Comparison of ENCODE assay signal across 8 cellular contexts in the genomic region with DNA sequence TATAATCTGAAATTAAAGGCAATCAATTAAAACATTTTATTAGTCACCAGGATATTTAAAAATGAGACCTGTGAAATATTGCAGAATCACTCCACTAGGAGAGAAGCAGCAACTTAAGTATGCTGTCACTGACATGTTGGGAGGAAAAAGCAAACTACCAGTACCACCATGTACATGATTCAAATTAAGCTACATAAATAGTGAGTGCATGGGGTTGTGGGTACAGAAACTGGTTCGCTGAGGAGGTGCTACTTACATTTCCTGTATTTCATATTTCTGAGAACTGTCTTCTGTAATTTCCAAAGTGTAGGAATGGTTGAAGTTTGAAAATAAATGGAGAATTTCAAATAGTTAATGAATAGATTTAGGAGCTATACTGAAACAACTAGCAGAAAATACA. TPM values are rescaled to one million over a fixed set of nuclear protein-coding genes. Genes with fewer than 3 reads are reported as not detected.
DNase-seq lines count a peak whose midpoint lies in the region; TF ChIP-seq lines count a peak whose summit lies in the region.

No MANE protein-coding gene starts in this region.

- no peaks in the 10 kb centered on the region for H3K9me3 ChIP-seq in hepatocyte (ENCODE audit: low read depth)

- H3K36me3 ChIP-seq in hepatocyte (replicated peaks; ENCODE audit: insufficient read depth, low read depth): no peaks in the 10 kb centered on the region

- no peaks in the 10 kb centered on the region for H3K27me3 ChIP-seq in hepatocyte

- H3K4me1 Mint-ChIP-seq in activated CD4-positive, alpha-beta T cell treated with anti-CD3 and anti-CD28 coated beads, Interleukin-2, amount 10 ng/mL, durations not matched to agents 7 days and 5 days: peaks cover 54% of the 10 kb centered on the region
- peaks cover 54% of the 10 kb centered on the region for H3K4me1 Mint-ChIP-seq in T-helper 2 cell treated with Interferon-gamma antibody and Interleukin-4, amounts not matched to agents 5 μg/mL and 100 μg/mL, for 36 hours (ENCODE audit: low read depth)

- H3K27ac Mint-ChIP-seq in activated CD4-positive, alpha-beta T cell treated with anti-CD3 and anti-CD28 coated beads, Interleukin-2, amount 10 ng/mL, durations not matched to agents 7 days and 5 days: peak overlapping the region; percentile 99
- peak overlapping the region; percentile 98 for H3K27ac Mint-ChIP-seq in T-helper 2 cell treated with Interferon-gamma antibody and Interleukin-4, amounts not matched to agents 5 μg/mL and 100 μg/mL, for 36 hours

- H3K4me2 ChIP-seq in hepatocyte: peak overlapping the region; percentile 82

- peaks cover 3% of the 10 kb centered on the region for H3K4me1 ChIP-seq in hepatocyte (ENCODE audit: insufficient read depth)

- H3K4me3 Mint-ChIP-seq in activated CD4-positive, alpha-beta T cell treated with anti-CD3 and anti-CD28 coated beads, Interleukin-2, amount 10 ng/mL, durations not matched to agents 7 days and 5 days: peak overlapping the region; percentile 95
- peak overlapping the region; percentile 88 for H3K4me3 Mint-ChIP-seq in T-helper 2 cell treated with Interferon-gamma antibody and Interleukin-4, amounts not matched to agents 5 μg/mL and 100 μg/mL, for 36 hours

- CTCF ChIA-PET in activated CD4-positive, alpha-beta T cell treated with anti-CD3 and anti-CD28 coated beads, Interleukin-2, amount 10 ng/mL, durations not matched to agents 7 days and 5 days (lab: Charles Lee): interaction anchor here (1.0 kb wide), 1 partner anchor 9 kb away, joined by 4 read pairs; no protein-coding TSS in a partner anchor

- no peak overlapping the region for H3K27ac ChIP-seq in hepatocyte
- H3K27ac ChIP-seq in temporal lobe (ENCODE audit: low read depth, low read length): peak overlapping the region; percentile 98

- no peaks in the 10 kb centered on the region for H3K9me3 Mint-ChIP-seq in activated CD4-positive, alpha-beta T cell treated with anti-CD3 and anti-CD28 coated beads, Interleukin-2, amount 10 ng/mL, durations not matched to agents 7 days and 5 days
- H3K9me3 Mint-ChIP-seq in T-helper 2 cell treated with Interferon-gamma antibody and Interleukin-4, amounts not matched to agents 5 μg/mL and 100 μg/mL, for 36 hours: no peaks in the 10 kb centered on the region

- 92% methylated on average over 1 of the region's 1 CpG for WGBS in hepatocyte (ENCODE audit: low lambda C conversion rate, missing lambda C conversion rate)

- no peak for DNase-seq in activated CD4-positive, alpha-beta T cell treated with anti-CD3 and anti-CD28 coated beads, Interleukin-2, amount 10 ng/mL, durations not matched to agents 7 days and 5 days
- DNase-seq in activated CD4-positive, alpha-beta T cell treated with anti-CD3 and anti-CD28 coated beads, Interleukin-2, amount 50 U/mL, for 48 hours: no peak
- no peak for DNase-seq in T-helper 2 cell treated with Interferon-gamma antibody and Interleukin-4, amounts not matched to agents 5 μg/mL and 100 μg/mL, for 36 hours (ENCODE audit: low spot score)
- DNase-seq in hepatocyte (ENCODE audit: low spot score) (no peak), NCI-H2107 treated with DMSO at 0.1 percent for 48 hours (lab: John Stamatoyannopoulos, UW; ENCODE audit: unreplicated experiment) (no peak), COLO668 (lab: John Stamatoyannopoulos, UW; ENCODE audit: unreplicated experiment) (no peak), AML-193 (lab: John Stamatoyannopoulos, UW) (no peak)

- no peaks in the 10 kb centered on the region for H3K27me3 Mint-ChIP-seq in activated CD4-positive, alpha-beta T cell treated with anti-CD3 and anti-CD28 coated beads, Interleukin-2, amount 10 ng/mL, durations not matched to agents 7 days and 5 days
- H3K27me3 Mint-ChIP-seq in T-helper 2 cell treated with Interferon-gamma antibody and Interleukin-4, amounts not matched to agents 5 μg/mL and 100 μg/mL, for 36 hours (ENCODE audit: low read depth): no peaks in the 10 kb centered on the region

- H4K20me1 ChIP-seq in hepatocyte (ENCODE audit: insufficient read depth, poor library complexity, severe bottlenecking): no peaks in the 10 kb centered on the region

- POLR2A ChIA-PET in activated CD4-positive, alpha-beta T cell treated with anti-CD3 and anti-CD28 coated beads, Interleukin-2, amount 10 ng/mL, durations not matched to agents 7 days and 5 days (lab: Charles Lee): interaction anchor here (1.5 kb wide), 1 partner anchor 60 kb away, joined by 10 read pairs; no protein-coding TSS in a partner anchor

- TF ChIP-seq CTCF in hepatocyte (IDR thresholded peaks at IDR 0.05; ENCODE audit: poor library complexity): no peak

- no peaks in the 10 kb centered on the region for H3K36me3 Mint-ChIP-seq in activated CD4-positive, alpha-beta T cell treated with anti-CD3 and anti-CD28 coated beads, Interleukin-2, amount 10 ng/mL, durations not matched to agents 7 days and 5 days (ENCODE audit: low read depth)
- peaks cover 1% of the 10 kb centered on the region for H3K36me3 Mint-ChIP-seq in T-helper 2 cell treated with Interferon-gamma antibody and Interleukin-4, amounts not matched to agents 5 μg/mL and 100 μg/mL, for 36 hours (ENCODE audit: low read depth)

- no peak overlapping the region for H3K4me3 ChIP-seq in hepatocyte

- peaks cover 22% of the 10 kb centered on the region for H3K79me2 ChIP-seq in hepatocyte

- no peaks in the 10 kb centered on the region for H3K9me2 ChIP-seq in hepatocyte (replicated peaks; ENCODE audit: insufficient read depth)

- H2AFZ ChIP-seq in hepatocyte: no peak overlapping the region

RNA-seq across cellular contexts. Expression of a gene that starts 7.9 kb away (rescaled TPM):
- total RNA-seq in activated CD4-positive, alpha-beta T cell treated with anti-CD3 and anti-CD28 coated beads, Interleukin-2, amount 10 ng/mL, durations not matched to agents 7 days and 5 days: 1 to 10 TPM; 1.2 to 1.7 TPM
- 1.7 and 2.3 TPM in 2 replicates for total RNA-seq in hepatocyte
- 4.5 and 5.8 TPM in 2 replicates for polyA plus RNA-seq in hepatocyte
- total RNA-seq in temporal lobe: 6.1 TPM
